In genomic region chr17:9054146-9054545, GRCh38 we compare ENCODE assay signal across 19 cellular contexts. TPM values are rescaled to one million over a fixed set of nuclear protein-coding genes. Genes with fewer than 3 reads are reported as not detected.
DNase-seq lines count a peak whose midpoint lies in the region; ATAC-seq and TF ChIP-seq lines count a peak whose summit lies in the region.
"Had no signal": no experiment of that assay in that cellular context is flagged by ENCODE, and none has a peak within 500 bp of the region (broad histone marks: within the 10 kb centered on the region; RNA-seq: fewer than 3 reads in every experiment).

No MANE protein-coding gene starts in this region.

- H3K14ac ChIP-seq in H9 (ENCODE audit: insufficient read depth, low read length), result peak overlapping the region; percentile 4; the same call in 1 of the 2 replicates

- no peak overlapping the region for H4K91ac ChIP-seq in H9 (ENCODE audit: insufficient read length, low read depth, low read length)

- H2BK12ac ChIP-seq in H9 (ENCODE audit: insufficient read length, low read depth, low read length), result no peak overlapping the region

- intact Hi-C loops in mucosa of descending colon (cut with DNase I, micrococcal nuclease), result no loop called here

- peak overlapping the region; percentile 39 to 67 for H3K4me3 Mint-ChIP-seq in H9
- peak overlapping the region; percentile 28 for H3K4me3 Mint-ChIP-seq in neural progenitor cell
- H3K4me3 Mint-ChIP-seq: CD4-positive, alpha-beta memory T cell had no signal

- H3K18ac ChIP-seq in H9 (ENCODE audit: insufficient read length, low read depth, low read length), result no peak overlapping the region

- peaks cover 54 to 58% of the 10 kb centered on the region in 2 experiments for H3K4me1 Mint-ChIP-seq in H9
- peaks cover 36% of the 10 kb centered on the region for H3K4me1 Mint-ChIP-seq in neural progenitor cell
- H3K4me1 Mint-ChIP-seq: CD4-positive, alpha-beta memory T cell had no signal

- WGBS in H9 (ENCODE audit: extremely low coverage, insufficient read length, low lambda C conversion rate), result no CpG with 5 or more reads among the region's 11 CpGs
- 51% methylated on average over 11 of the region's 11 CpGs for WGBS in hepatocyte (ENCODE audit: low lambda C conversion rate, missing lambda C conversion rate)

- H3K4me3 ChIP-seq in NT2/D1 (ENCODE audit: insufficient read length, low read depth) (peak overlapping the region; percentile 16), hepatocyte (no peak overlapping the region), neural progenitor cell (peak overlapping the region; percentile 16), mucosa of descending colon (no peak overlapping the region)

- H3K9ac ChIP-seq in H9 (ENCODE audit: extremely low read depth, insufficient read length, low read length), result no peak overlapping the region
- peak overlapping the region; percentile 47 for H3K9ac ChIP-seq in NT2/D1 (ENCODE audit: insufficient read length, low read depth)
- H3K9ac ChIP-seq in neural progenitor cell, result no peak overlapping the region

- H3K9me3 ChIP-seq in H9 (ENCODE audit: control insufficient read depth, low read depth, low read length) (no peaks in the 10 kb centered on the region), NT2/D1 (ENCODE audit: insufficient read depth, low read length) (no peaks in the 10 kb centered on the region), hepatocyte (ENCODE audit: low read depth) (no peaks in the 10 kb centered on the region), neural progenitor cell (ENCODE audit: low read depth) (peaks cover 5% of the 10 kb centered on the region), mucosa of descending colon (no peaks in the 10 kb centered on the region)
- H3K9me3 ChIP-seq: BE2C had no signal

- no peak overlapping the region for H2BK120ac ChIP-seq in H9 (ENCODE audit: low read depth, low read length, poor library complexity, severe bottlenecking)

- H3K4me1 ChIP-seq in H9 (ENCODE audit: insufficient read depth, low read length) (peaks cover 11% of the 10 kb centered on the region; the same call in 1 of the 2 replicates), NT2/D1 (ENCODE audit: insufficient read depth, insufficient read length) (peaks cover 8% of the 10 kb centered on the region), hepatocyte (ENCODE audit: insufficient read depth) (peaks cover 4% of the 10 kb centered on the region), neural progenitor cell (peaks cover 42% of the 10 kb centered on the region), mucosa of descending colon (ENCODE audit: low read depth) (no peaks in the 10 kb centered on the region)
- H3K4me1 ChIP-seq: BE2C had no signal

- no peak overlapping the region for H4K5ac ChIP-seq in H9 (ENCODE audit: insufficient read length, low read depth, low read length)

- no peaks in the 10 kb centered on the region for H4K20me1 ChIP-seq in H9 (ENCODE audit: control insufficient read depth, insufficient read depth, insufficient read length)
- H4K20me1 ChIP-seq in hepatocyte (ENCODE audit: insufficient read depth, poor library complexity, severe bottlenecking), result no peaks in the 10 kb centered on the region
- H4K20me1 ChIP-seq in neural progenitor cell (ENCODE audit: low read depth), result peaks cover 15% of the 10 kb centered on the region

- H2AK5ac ChIP-seq in H9 (ENCODE audit: insufficient read length, low read length), result no peak overlapping the region

- H3K23ac ChIP-seq in H9 (ENCODE audit: insufficient read length, low read depth, low read length), result no peak overlapping the region

- H3K36me3 ChIP-seq in NT2/D1 (ENCODE audit: insufficient read depth, insufficient read length, low read length) (no peaks in the 10 kb centered on the region), hepatocyte (replicated peaks; ENCODE audit: insufficient read depth, low read depth) (no peaks in the 10 kb centered on the region), neural progenitor cell (no peaks in the 10 kb centered on the region), mucosa of descending colon (ENCODE audit: low read depth) (no peaks in the 10 kb centered on the region)
- H3K36me3 ChIP-seq: BE2C had no signal

- no peaks in the 10 kb centered on the region for H3K79me1 ChIP-seq in H9 (ENCODE audit: insufficient read depth, low read depth, low read length, poor library complexity, severe bottlenecking)

- H3F3A ChIP-seq in neural progenitor cell (ENCODE audit: low read depth), result peaks cover 46% of the 10 kb centered on the region

- H3K79me2 ChIP-seq in H9 (ENCODE audit: insufficient read depth, low read length), result no peaks in the 10 kb centered on the region
- H3K79me2 ChIP-seq in hepatocyte, result no peaks in the 10 kb centered on the region
- H3K79me2 ChIP-seq in neural progenitor cell (ENCODE audit: low read depth), result no peaks in the 10 kb centered on the region

- H3K4ac ChIP-seq in H9 (ENCODE audit: low read depth, low read length), result no peak overlapping the region

- no peak for TF ChIP-seq CTCF in H9 (conservative IDR thresholded peaks at IDR 0.05)
- TF ChIP-seq CTCF in hepatocyte (IDR thresholded peaks at IDR 0.05; ENCODE audit: poor library complexity), result no peak
- no peak for TF ChIP-seq CTCF in neural progenitor cell (IDR thresholded peaks at IDR 0.05)
- no peak for TF ChIP-seq CTCF in mucosa of descending colon (IDR thresholded peaks at IDR 0.05)

- H3K4me2 ChIP-seq in H9 (ENCODE audit: insufficient read depth, insufficient read length, low read length) (peak overlapping the region; percentile 19), hepatocyte (peak overlapping the region; percentile 35), neural progenitor cell (peak overlapping the region; percentile 66)

- H3T11ph ChIP-seq in H9 (ENCODE audit: low read length), result no peak overlapping the region

- H3K27ac Mint-ChIP-seq in H9, result peak overlapping the region; percentile 27 to 91 (median 49); a peak in 4 of 7 replicates
- H3K27ac Mint-ChIP-seq in neural progenitor cell, result no peak overlapping the region
- H3K27ac Mint-ChIP-seq: CD4-positive, alpha-beta memory T cell had no signal

- H3K9me2 ChIP-seq in hepatocyte (replicated peaks; ENCODE audit: insufficient read depth), result no peaks in the 10 kb centered on the region

- no peak overlapping the region for H2AFZ ChIP-seq in H9 (ENCODE audit: low read length)
- H2AFZ ChIP-seq in hepatocyte, result no peak overlapping the region
- H2AFZ ChIP-seq in neural progenitor cell (replicated peaks), result peak overlapping the region; percentile 38

- H3K27me3 Mint-ChIP-seq in H9 (ENCODE audit: low read depth) (peaks cover 78% of the 10 kb centered on the region), neural progenitor cell (ENCODE audit: insufficient read depth, low read depth) (peaks cover 26% of the 10 kb centered on the region)

- DNase-seq in H9, result peak; percentile 51
- no peak for DNase-seq in NT2/D1 (ENCODE audit: low read depth, low spot score)
- DNase-seq in hepatocyte (ENCODE audit: low spot score), result no peak
- DNase-seq in neural progenitor cell (ENCODE audit: low spot score), result peak; percentile 62
- no peak for DNase-seq in mucosa of descending colon
- no peak for DNase-seq in GM19240 (ENCODE audit: insufficient read length, low spot score)
- no peak for DNase-seq in cerebellar nuclear complex (lab: John Stamatoyannopoulos, UW)
- DNase-seq: BE2C; CD4-positive, alpha-beta memory T cell; DMS79 treated with DMSO at 0.1 percent for 48 hours; GF-D8; GOT3; IMR-90; Kasumi-1; NCI-H1930; NCI-H2171 treated with DMSO at 0.1 percent for 48 hours; NCI-H82; SHP77 treated with DMSO at 0.1 percent for 48 hours had no signal

- H3K56ac ChIP-seq in H9 (ENCODE audit: insufficient read length, low read depth, low read length), result no peak overlapping the region

- ATAC-seq in HG03108 (IDR thresholded peaks at IDR 0.05; ENCODE audit: unreplicated experiment) (no peak), mucosa of descending colon (no peak)

- H3K27ac ChIP-seq in H9 (ENCODE audit: insufficient read length, low read depth, low read length) (no peak overlapping the region), hepatocyte (no peak overlapping the region), neural progenitor cell (peak overlapping the region; percentile 42)

- peaks cover 14% of the 10 kb centered on the region; the same call in 1 of the 2 replicates for H3K27me3 ChIP-seq in H9 (ENCODE audit: insufficient read depth, low read length)
- H3K27me3 ChIP-seq in NT2/D1 (ENCODE audit: insufficient read depth, insufficient read length), result peaks cover 2% of the 10 kb centered on the region
- H3K27me3 ChIP-seq in hepatocyte, result peaks cover 13% of the 10 kb centered on the region
- peaks cover 28% of the 10 kb centered on the region for H3K27me3 ChIP-seq in neural progenitor cell
- H3K27me3 ChIP-seq: BE2C had no signal

- no peaks in the 10 kb centered on the region for H3K23me2 ChIP-seq in H9 (ENCODE audit: insufficient read length, low read depth, low read length, poor library complexity, severe bottlenecking)

- H3K36me3 Mint-ChIP-seq in H9 (ENCODE audit: insufficient read depth in 1 of 3, low read depth in 3 of 3) (peaks cover 4 to 10% (median 5%) of the 10 kb centered on the region in 3 experiments; a peak in 6 of 7 replicates), neural progenitor cell (no peaks in the 10 kb centered on the region)
- H3K36me3 Mint-ChIP-seq: CD4-positive, alpha-beta memory T cell had no signal

- no peak overlapping the region for H2BK5ac ChIP-seq in H9 (ENCODE audit: insufficient read length, low read length)

- no peak overlapping the region for H4K8ac ChIP-seq in H9 (replicated peaks; ENCODE audit: insufficient read length, low read depth, low read length)

- H3K9me3 Mint-ChIP-seq in H9 (peaks cover 9 to 11% of the 10 kb centered on the region in 2 experiments), neural progenitor cell (peaks cover 3% of the 10 kb centered on the region)

- H2BK20ac ChIP-seq in H9 (ENCODE audit: low read depth, low read length, poor library complexity, severe bottlenecking), result no peak overlapping the region

- no peak overlapping the region for H2BK15ac ChIP-seq in H9 (ENCODE audit: low read depth, low read length)

RNA-seq across cellular contexts. Expression of gene NTN1, which starts 32.8 kb away (rescaled TPM):
- total RNA-seq in H9 (2021) (1.2 and 1.3 TPM in 2 replicates), hepatocyte (1.5 and 2.1 TPM in 2 replicates), neural progenitor cell (ENCODE audit: low replicate concordance) (0.45 and 2.4 TPM in 2 replicates), mucosa of descending colon (10 to 100 TPM in 1 of 3 donors, 1 to 10 TPM in 2; 3.7 to 61.8 (median 4.0) TPM)
- polyA plus RNA-seq in hepatocyte, result 0.42 and 0.44 TPM in 2 replicates
- total RNA-seq: CD4-positive, alpha-beta memory T cell had no signal

Comparison
In these comparisons a context has a peak if more than half of its experiments do, and no peak if none do; other contexts are left out.
1. DNase-seq: peak in H9 (single experiment) and neural progenitor cell (single experiment); none in NT2/D1 (single experiment), hepatocyte (single experiment), mucosa of descending colon (0 of 3), GM19240 (single experiment) and cerebellar nuclear complex (0 of 2).
2. H3K4me3 ChIP-seq: peak in NT2/D1 (single experiment) and neural progenitor cell (single experiment); none in hepatocyte (single experiment) and mucosa of descending colon (single experiment).
3. Peak in every context shown above with its lines, with median percentiles within 50 percentile points of each other: H3K4me2 ChIP-seq.